Comparison of ENCODE assay signal across 2 cellular contexts in the genomic region with DNA sequence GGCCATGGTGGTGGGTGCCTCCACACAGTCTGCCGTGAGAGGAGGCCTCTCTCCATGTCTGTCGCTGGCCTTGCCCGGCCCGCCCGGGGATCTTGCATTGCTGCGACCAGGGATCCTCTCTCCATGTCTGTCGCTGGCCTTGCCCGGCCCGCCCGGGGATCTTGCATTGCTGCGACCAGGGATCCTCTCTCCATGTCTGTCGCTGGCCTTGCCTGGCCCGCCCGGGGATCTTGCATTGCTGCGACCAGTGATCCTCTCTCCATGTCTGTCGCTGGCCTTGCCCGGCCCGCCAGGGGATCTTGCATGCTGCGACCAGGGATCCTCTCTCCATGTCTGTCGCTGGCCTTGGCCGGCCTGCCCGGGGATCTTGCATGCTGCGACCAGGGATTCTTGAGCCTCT. TPM values are rescaled to one million over a fixed set of nuclear protein-coding genes. Genes with fewer than 3 reads are reported as not detected.
"Had no signal": no experiment of that assay in that cellular context is flagged by ENCODE, and none has a peak within 500 bp of the region (broad histone marks: within the 10 kb centered on the region; RNA-seq: fewer than 3 reads in every experiment).

No MANE protein-coding gene starts in this region.

RNA-seq across cellular contexts. Expression of a gene that starts 35.7 kb away (rescaled TPM):
- total RNA-seq: gastrocnemius medialis, progenitor cell of endocrine pancreas had no signal
